In the genomic region with DNA sequence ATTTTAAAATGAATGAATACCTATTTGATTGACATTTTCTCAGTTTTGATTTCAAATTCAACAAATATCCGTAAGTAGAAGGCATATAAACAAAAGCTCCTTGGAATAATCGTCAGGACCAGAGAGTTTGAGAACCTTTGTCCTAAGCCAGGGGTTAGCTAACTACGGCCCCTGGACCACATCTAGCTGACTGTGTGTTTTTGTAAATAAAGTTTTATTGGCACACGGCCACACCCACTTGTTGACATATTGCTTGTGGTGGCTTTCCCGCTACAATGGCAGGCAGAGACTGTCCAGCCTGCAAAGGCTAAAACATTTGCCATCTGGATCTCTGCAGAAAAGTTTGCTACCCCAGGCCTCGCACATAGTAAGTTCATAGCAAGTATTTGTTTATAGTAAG, we compare ENCODE assay signal across 11 cellular contexts.
DNase-seq lines count a peak whose midpoint lies in the region; ATAC-seq and TF ChIP-seq lines count a peak whose summit lies in the region.
"Had no signal": no experiment of that assay in that cellular context is flagged by ENCODE, and none has a peak within 500 bp of the region (broad histone marks: within the 10 kb centered on the region; RNA-seq: fewer than 3 reads in every experiment).

No MANE protein-coding gene starts in this region.

- intact Hi-C loops in CD4-positive, alpha-beta memory T cell (cut with micrococcal nuclease): no loop called here
- intact Hi-C loops in natural killer cell (cut with micrococcal nuclease) (no loop called here), sciatic nerve (cut with DNase I) (no loop called here)

- no peak overlapping the region for H3K4me2 ChIP-seq in GM23338

- peak overlapping the region in 1 of 2 donors; percentile 8 for H3K4me3 ChIP-seq in CD4-positive, alpha-beta memory T cell (ENCODE audit: low read length in 2 of 2)
- H3K4me3 ChIP-seq in GM23338: no peak overlapping the region

- no peaks in the 10 kb centered on the region for H3K9me3 Mint-ChIP-seq in CD4-positive, alpha-beta memory T cell
- H3K9me3 Mint-ChIP-seq in IgD-negative memory B cell: no peaks in the 10 kb centered on the region
- no peaks in the 10 kb centered on the region for H3K9me3 Mint-ChIP-seq in activated naive CD8-positive, alpha-beta T cell (ENCODE audit: low read depth)
- H3K9me3 Mint-ChIP-seq in natural killer cell: no peaks in the 10 kb centered on the region
- peaks cover 14% of the 10 kb centered on the region for H3K9me3 Mint-ChIP-seq in GM23338

- H3F3A ChIP-seq in GM23338 (replicated peaks; ENCODE audit: low read depth): no peaks in the 10 kb centered on the region

- no peaks in the 10 kb centered on the region for H4K20me1 ChIP-seq in GM23338 (replicated peaks; ENCODE audit: insufficient read depth)

- peak overlapping the region; percentile 89 to 96 (median 93) for H3K27ac Mint-ChIP-seq in CD4-positive, alpha-beta memory T cell
- H3K27ac Mint-ChIP-seq in IgD-negative memory B cell (peak overlapping the region; percentile 93 to 97 (median 96)), natural killer cell (peak overlapping the region; percentile 84 to 87), GM23338 (no peak overlapping the region)
- H3K27ac Mint-ChIP-seq in activated naive CD8-positive, alpha-beta T cell: peak overlapping the region; percentile 87

- CTCF ChIA-PET in CD4-positive, alpha-beta memory T cell (lab: Charles Lee; ENCODE audit: partially characterized antibody): interaction anchor here (1.2 to 8.6 kb wide), 8 partner anchors 8 to 147 kb away, joined by 5 to 116 read pairs (median 20); partner anchors contain the start of gene GADD45B

- H3K27ac ChIP-seq in CD4-positive, alpha-beta memory T cell (ENCODE audit: low read depth, low read length): peak overlapping the region; percentile 57
- no peak overlapping the region for H3K27ac ChIP-seq in GM23338 (ENCODE audit: low read depth)

- peak overlapping the region; percentile 66 to 90 (median 80) for H3K4me3 Mint-ChIP-seq in CD4-positive, alpha-beta memory T cell
- H3K4me3 Mint-ChIP-seq in IgD-negative memory B cell (peak overlapping the region; percentile 54 to 93 (median 79)), natural killer cell (peak overlapping the region; percentile 78), GM23338 (no peak overlapping the region; the same call in 2 of the 3 replicates)
- H3K4me3 Mint-ChIP-seq in activated naive CD8-positive, alpha-beta T cell: peak overlapping the region; percentile 78

- peaks cover 37 to 69% (median 53%) of the 10 kb centered on the region in 4 donors for H3K4me1 Mint-ChIP-seq in CD4-positive, alpha-beta memory T cell
- H3K4me1 Mint-ChIP-seq in IgD-negative memory B cell: peaks cover 51 to 60% (median 54%) of the 10 kb centered on the region in 3 donors
- H3K4me1 Mint-ChIP-seq in activated naive CD8-positive, alpha-beta T cell (ENCODE audit: low read depth): peaks cover 63% of the 10 kb centered on the region
- peaks cover 43 to 51% of the 10 kb centered on the region in 2 donors for H3K4me1 Mint-ChIP-seq in natural killer cell
- H3K4me1 Mint-ChIP-seq in GM23338: peaks cover 12% of the 10 kb centered on the region

- peaks cover 66% of the 10 kb centered on the region for H3K4me1 ChIP-seq in CD4-positive, alpha-beta memory T cell (ENCODE audit: insufficient read depth, low read length)
- H3K4me1 ChIP-seq in GM23338 (ENCODE audit: insufficient read depth): no peaks in the 10 kb centered on the region; the same call in 1 of the 2 replicates

- H3K36me3 ChIP-seq in CD4-positive, alpha-beta memory T cell (ENCODE audit: insufficient read depth, low read length): no peaks in the 10 kb centered on the region
- H3K36me3 ChIP-seq in GM23338 (ENCODE audit: insufficient read depth): no peaks in the 10 kb centered on the region

- no peaks in the 10 kb centered on the region for H3K9me3 ChIP-seq in CD4-positive, alpha-beta memory T cell (ENCODE audit: control insufficient read depth in 1 of 2, low read length in 2 of 2)

- no peak overlapping the region for H2AFZ ChIP-seq in GM23338

- TF ChIP-seq CTCF in natural killer cell (IDR thresholded peaks at IDR 0.05) (no peak), GM23338 (conservative IDR thresholded peaks at IDR 0.05; ENCODE audit: low read depth in 2 of 2) (no peak)

- H3K79me2 ChIP-seq in GM23338 (replicated peaks; ENCODE audit: insufficient read depth): no peaks in the 10 kb centered on the region

- no peaks in the 10 kb centered on the region for H3K27me3 Mint-ChIP-seq in CD4-positive, alpha-beta memory T cell
- H3K27me3 Mint-ChIP-seq in IgD-negative memory B cell: no peaks in the 10 kb centered on the region
- no peaks in the 10 kb centered on the region for H3K27me3 Mint-ChIP-seq in activated naive CD8-positive, alpha-beta T cell
- no peaks in the 10 kb centered on the region for H3K27me3 Mint-ChIP-seq in natural killer cell (ENCODE audit: low read depth in 2 of 2)
- H3K27me3 Mint-ChIP-seq in GM23338 (ENCODE audit: insufficient read depth, low read depth, poor library complexity): peaks cover 8% of the 10 kb centered on the region

- H3K9me2 ChIP-seq in GM23338 (ENCODE audit: insufficient read depth): no peaks in the 10 kb centered on the region

- ATAC-seq in natural killer cell (no peak), GM23338 (no peak), sciatic nerve (no peak), HG03135 (IDR thresholded peaks at IDR 0.05; ENCODE audit: unreplicated experiment) (no peak)

- no peaks in the 10 kb centered on the region for H3K27me3 ChIP-seq in CD4-positive, alpha-beta memory T cell (ENCODE audit: insufficient read depth, low read length)
- H3K27me3 ChIP-seq in GM23338 (ENCODE audit: insufficient read depth): no peaks in the 10 kb centered on the region

- H3K36me3 Mint-ChIP-seq in CD4-positive, alpha-beta memory T cell: no peaks in the 10 kb centered on the region
- H3K36me3 Mint-ChIP-seq in IgD-negative memory B cell: peaks cover 3% of the 10 kb centered on the region
- H3K36me3 Mint-ChIP-seq in activated naive CD8-positive, alpha-beta T cell: no peaks in the 10 kb centered on the region
- no peaks in the 10 kb centered on the region for H3K36me3 Mint-ChIP-seq in natural killer cell
- H3K36me3 Mint-ChIP-seq in GM23338 (ENCODE audit: low read depth): peaks cover 6% of the 10 kb centered on the region; the same call in 2 of the 3 replicates

- no peak for DNase-seq in CD4-positive, alpha-beta memory T cell
- DNase-seq in natural killer cell (no peak), DMS153 (lab: John Stamatoyannopoulos, UW) (no peak), GM23338 (ENCODE audit: low spot score) (no peak), sciatic nerve (ENCODE audit: low spot score) (no peak)
- DNase-seq: DMS79 treated with DMSO at 0.1 percent for 48 hours, erythroblast, NCI-H526 treated with DMSO at 0.1 percent for 48 hours had no signal

- POLR2A ChIA-PET in CD4-positive, alpha-beta memory T cell (lab: Charles Lee; ENCODE audit: partially characterized antibody): interaction anchor here (0.5 to 8.4 kb wide), 11 partner anchors 9 to 381 kb away, joined by 3 to 231 read pairs (median 4); partner anchors contain the start of gene GADD45B

TF ChIP-seq in GM23338, 12 proteins besides CTCF, POLR2A, EP300 and RAD21:
- no peak for TF ChIP-seq JUNB (IDR thresholded peaks at IDR 0.05; ENCODE audit: unreplicated experiment)
- TF ChIP-seq ZNF331 (CRISPR knock-in tag; IDR thresholded peaks at IDR 0.05; ENCODE audit: low read depth): no peak
- no peak for TF ChIP-seq EZH2 (IDR thresholded peaks at IDR 0.05; ENCODE audit: low read depth, unreplicated experiment)
- no peak for TF ChIP-seq NANOG (IDR thresholded peaks at IDR 0.05; ENCODE audit: borderline replicate concordance)
TF ChIP-seq in GM23338: peak in this region for 0.
